In genomic region chr2:12045864-12046291, GRCh38 we compare ENCODE assay signal across 12 cellular contexts.
DNase-seq lines count a peak whose midpoint lies in the region; ATAC-seq, FAIRE-seq and TF ChIP-seq lines count a peak whose summit lies in the region.
"Had no signal": no experiment of that assay in that cellular context is flagged by ENCODE, and none has a peak within 500 bp of the region (broad histone marks: within the 10 kb centered on the region; RNA-seq: fewer than 3 reads in every experiment).

No MANE protein-coding gene starts in this region.

- H3K4me3 ChIP-seq in A549 (no peak overlapping the region), coronary artery (no peak overlapping the region)

- no peak overlapping the region for H3K4me3 Mint-ChIP-seq in H9

- peaks cover 3% of the 10 kb centered on the region; the same call in 1 of the 2 replicates for H3K27me3 Mint-ChIP-seq in H9 (ENCODE audit: low read depth)

- H3K4ac ChIP-seq in H9 (ENCODE audit: low read depth, low read length) = no peak overlapping the region

- no peaks in the 10 kb centered on the region for H4K20me1 ChIP-seq in H9 (ENCODE audit: control insufficient read depth, insufficient read depth, insufficient read length)

- H3K27me3 ChIP-seq in H9 (ENCODE audit: insufficient read depth, low read length) = no peaks in the 10 kb centered on the region

- no peak for FAIRE-seq in A549 (lab: Jason Lieb, UNC)
- FAIRE-seq: islet of Langerhans had no signal

- no peak overlapping the region for H3K27ac ChIP-seq in A549
- no peak overlapping the region for H3K27ac ChIP-seq in H9 (ENCODE audit: insufficient read length, low read depth, low read length)
- no peak overlapping the region for H3K27ac ChIP-seq in coronary artery
- H3K27ac ChIP-seq: VCaP had no signal

- no peak overlapping the region for H3K14ac ChIP-seq in H9 (ENCODE audit: insufficient read depth, low read length)

- DNase-seq in A549 (ENCODE audit: low read depth in 1 of 2, low spot score in 1 of 2) (no peak), NCI-H2171 (lab: John Stamatoyannopoulos, UW) (peak; percentile 42), H9 (no peak), kidney glomerular epithelial cell (lab: John Stamatoyannopoulos, UW) (no peak), coronary artery (ENCODE audit: low spot score) (no peak), NCI-H1105 (lab: John Stamatoyannopoulos, UW) (no peak)
- DNase-seq: activated naive CD4-positive, alpha-beta T cell; effector CD8-positive, alpha-beta T cell had no signal

- WGBS in A549 (ENCODE audit: missing lambda C conversion rate) = 48% methylated on average over 9 of the region's 9 CpGs
- WGBS in H9 (ENCODE audit: extremely low coverage, insufficient read length, low lambda C conversion rate) = 100% methylated on average over 2 of the region's 9 CpGs

- no peak overlapping the region for H2BK5ac ChIP-seq in H9 (ENCODE audit: insufficient read length, low read length)

- no peak overlapping the region for H3K56ac ChIP-seq in H9 (ENCODE audit: insufficient read length, low read depth, low read length)

- TF ChIP-seq RAD21 in A549 (conservative IDR thresholded peaks at IDR 0.05 in 1 of 2, IDR thresholded peaks at IDR 0.05 in 1 of 2) = no peak

- TF ChIP-seq CTCF in A549 (IDR thresholded peaks at IDR 0.05) = no peak
- no peak for TF ChIP-seq CTCF in H9 (conservative IDR thresholded peaks at IDR 0.05)
- TF ChIP-seq CTCF in coronary artery (IDR thresholded peaks at IDR 0.05) = no peak

- H3K9me3 Mint-ChIP-seq in H9 = no peaks in the 10 kb centered on the region

- no peak for TF ChIP-seq EP300 in A549 (IDR thresholded peaks at IDR 0.05)

- POLR2A ChIA-PET in A549 (lab: Yijun Ruan, JAX) = no interaction called here

- H2BK12ac ChIP-seq in H9 (ENCODE audit: insufficient read length, low read depth, low read length) = no peak overlapping the region

- no peak for TF ChIP-seq POLR2A in A549 (IDR thresholded peaks at IDR 0.05; ENCODE audit: low read length)

- no peaks in the 10 kb centered on the region for H3K79me2 ChIP-seq in H9 (ENCODE audit: insufficient read depth, low read length)

- no peak overlapping the region for H3T11ph ChIP-seq in H9 (ENCODE audit: low read length)

- H3K9ac ChIP-seq in H9 (ENCODE audit: extremely low read depth, insufficient read length, low read length) = no peak overlapping the region

- no peak overlapping the region for H2AK5ac ChIP-seq in H9 (ENCODE audit: insufficient read length, low read length)

- no peak overlapping the region for H3K23ac ChIP-seq in H9 (ENCODE audit: insufficient read length, low read depth, low read length)

- H3K18ac ChIP-seq in H9 (ENCODE audit: insufficient read length, low read depth, low read length) = no peak overlapping the region

- no peak overlapping the region for H2AFZ ChIP-seq in H9 (ENCODE audit: low read length)

- ATAC-seq in A549 (no peak), GM19023 (IDR thresholded peaks at IDR 0.05; ENCODE audit: unreplicated experiment) (peak; percentile 52), HG02852 (IDR thresholded peaks at IDR 0.05; ENCODE audit: unreplicated experiment) (peak; percentile 74)

- no peaks in the 10 kb centered on the region for H3K23me2 ChIP-seq in H9 (ENCODE audit: insufficient read length, low read depth, low read length, poor library complexity, severe bottlenecking)

- CTCF ChIA-PET in A549 (lab: Yijun Ruan, JAX) = interaction anchor here (0.6 to 2.0 kb wide), 3 partner anchors 10 to 887 kb away, joined by 3 to 6 read pairs (median 4); no protein-coding TSS in a partner anchor

- H3K4me1 Mint-ChIP-seq in H9 = peaks cover 7 to 12% of the 10 kb centered on the region in 2 experiments; a peak in 3 of 4 replicates

- no peaks in the 10 kb centered on the region for H3K79me1 ChIP-seq in H9 (ENCODE audit: insufficient read depth, low read depth, low read length, poor library complexity, severe bottlenecking)

- no peak overlapping the region for H3K27ac Mint-ChIP-seq in H9

- H4K91ac ChIP-seq in H9 (ENCODE audit: insufficient read length, low read depth, low read length) = no peak overlapping the region

- H2BK20ac ChIP-seq in H9 (ENCODE audit: low read depth, low read length, poor library complexity, severe bottlenecking) = no peak overlapping the region

- H2BK120ac ChIP-seq in H9 (ENCODE audit: low read depth, low read length, poor library complexity, severe bottlenecking) = no peak overlapping the region

- H4K8ac ChIP-seq in H9 (replicated peaks; ENCODE audit: insufficient read length, low read depth, low read length) = no peak overlapping the region

- H3K4me1 ChIP-seq in A549 (peaks cover 15% of the 10 kb centered on the region), H9 (ENCODE audit: insufficient read depth, low read length) (no peaks in the 10 kb centered on the region)

- no peak overlapping the region for H2BK15ac ChIP-seq in H9 (ENCODE audit: low read depth, low read length)

- H3K9me3 ChIP-seq in A549 (0 out of 3 replicates have a peak, but pooled peaks cover 4% of the 10 kb centered on the region), H9 (ENCODE audit: control insufficient read depth, low read depth, low read length) (no peaks in the 10 kb centered on the region)

- no peaks in the 10 kb centered on the region for H3K36me3 Mint-ChIP-seq in H9 (ENCODE audit: insufficient read depth in 1 of 3, low read depth in 3 of 3)

- H3K4me2 ChIP-seq in A549 (peak overlapping the region; percentile 51), H9 (ENCODE audit: insufficient read depth, insufficient read length, low read length) (no peak overlapping the region)

- H4K5ac ChIP-seq in H9 (ENCODE audit: insufficient read length, low read depth, low read length) = no peak overlapping the region

TF ChIP-seq in A549, 52 proteins besides CTCF, POLR2A, EP300 and RAD21:
- TF ChIP-seq ZC3H11A (IDR thresholded peaks at IDR 0.05) (no peak), TP53 (CRISPR knock-in tag; IDR thresholded peaks at IDR 0.05) (no peak), E2F6 (IDR thresholded peaks at IDR 0.05; ENCODE audit: borderline replicate concordance, low read depth) (no peak), ZSCAN20 (CRISPR knock-in tag; IDR thresholded peaks at IDR 0.05) (no peak)

Comparison
In these comparisons a context has a peak if more than half of its experiments do, and no peak if none do; other contexts are left out.
1. ATAC-seq: peak in GM19023 (single experiment) and HG02852 (single experiment); none in A549 (0 of 2).